ENCODE assay signal across 1 cellular context in the genomic region with DNA sequence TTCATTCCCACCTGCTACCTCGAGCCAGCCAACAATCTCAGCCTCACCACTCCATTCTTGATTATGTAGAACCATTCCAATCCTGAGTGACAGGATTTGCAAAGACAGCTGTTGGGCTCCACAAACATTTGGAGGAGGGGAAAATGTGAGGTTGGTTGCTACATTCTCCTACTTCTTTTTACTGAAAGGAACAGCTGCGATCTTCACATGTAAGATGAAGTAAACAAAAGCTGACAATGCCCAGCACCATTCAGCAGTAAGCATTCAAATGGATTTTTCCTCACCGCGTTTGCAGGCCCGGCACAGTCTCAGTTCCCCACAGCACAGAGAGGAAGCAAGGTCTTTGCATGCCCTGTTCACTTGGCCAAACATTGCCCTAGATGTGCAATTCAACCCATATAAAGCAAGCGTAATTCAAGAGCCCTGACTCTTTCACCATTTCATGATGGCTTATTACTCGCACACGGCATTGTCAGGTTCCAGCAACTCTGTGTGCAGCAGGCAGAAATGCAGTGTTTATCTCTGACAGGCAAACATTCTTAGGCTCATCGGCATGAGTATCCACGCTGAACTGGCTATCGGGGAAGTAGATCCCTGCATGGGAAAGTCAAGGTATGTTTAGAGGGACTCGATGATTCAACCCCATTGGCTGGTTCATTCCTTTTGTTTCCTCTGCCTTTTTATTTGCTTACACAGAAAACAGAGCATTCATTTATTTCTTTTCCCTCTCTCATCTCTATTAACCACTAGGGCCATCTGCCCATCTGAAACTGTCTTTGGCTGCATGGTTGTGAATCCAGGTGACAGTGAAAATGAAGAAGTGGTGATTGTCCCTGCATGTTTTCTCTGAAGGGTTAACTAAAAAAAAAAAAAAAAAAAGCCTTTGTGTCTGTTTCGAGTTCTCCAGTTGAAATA.
TF ChIP-seq lines count a peak whose summit lies in the region.

No MANE protein-coding gene starts in this region.

TF ChIP-seq in GM12878, 131 proteins besides CTCF, POLR2A, EP300 and RAD21 (continued from another document and continues in another):
- TF ChIP-seq, protein P1, sequence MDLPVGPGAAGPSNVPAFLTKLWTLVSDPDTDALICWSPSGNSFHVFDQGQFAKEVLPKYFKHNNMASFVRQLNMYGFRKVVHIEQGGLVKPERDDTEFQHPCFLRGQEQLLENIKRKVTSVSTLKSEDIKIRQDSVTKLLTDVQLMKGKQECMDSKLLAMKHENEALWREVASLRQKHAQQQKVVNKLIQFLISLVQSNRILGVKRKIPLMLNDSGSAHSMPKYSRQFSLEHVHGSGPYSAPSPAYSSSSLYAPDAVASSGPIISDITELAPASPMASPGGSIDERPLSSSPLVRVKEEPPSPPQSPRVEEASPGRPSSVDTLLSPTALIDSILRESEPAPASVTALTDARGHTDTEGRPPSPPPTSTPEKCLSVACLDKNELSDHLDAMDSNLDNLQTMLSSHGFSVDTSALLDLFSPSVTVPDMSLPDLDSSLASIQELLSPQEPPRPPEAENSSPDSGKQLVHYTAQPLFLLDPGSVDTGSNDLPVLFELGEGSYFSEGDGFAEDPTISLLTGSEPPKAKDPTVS (IDR thresholded peaks at IDR 0.05; ENCODE audit: low read depth, low read length) = no peak
- TF ChIP-seq HCFC1 (IDR thresholded peaks at IDR 0.05; ENCODE audit: low read length) = 0 out of 2 replicates have a peak, but pooled peaks have one; percentile 4
- TF ChIP-seq EED (IDR thresholded peaks at IDR 0.05; ENCODE audit: low read depth) = peak; percentile 58
- TF ChIP-seq, protein P2, sequence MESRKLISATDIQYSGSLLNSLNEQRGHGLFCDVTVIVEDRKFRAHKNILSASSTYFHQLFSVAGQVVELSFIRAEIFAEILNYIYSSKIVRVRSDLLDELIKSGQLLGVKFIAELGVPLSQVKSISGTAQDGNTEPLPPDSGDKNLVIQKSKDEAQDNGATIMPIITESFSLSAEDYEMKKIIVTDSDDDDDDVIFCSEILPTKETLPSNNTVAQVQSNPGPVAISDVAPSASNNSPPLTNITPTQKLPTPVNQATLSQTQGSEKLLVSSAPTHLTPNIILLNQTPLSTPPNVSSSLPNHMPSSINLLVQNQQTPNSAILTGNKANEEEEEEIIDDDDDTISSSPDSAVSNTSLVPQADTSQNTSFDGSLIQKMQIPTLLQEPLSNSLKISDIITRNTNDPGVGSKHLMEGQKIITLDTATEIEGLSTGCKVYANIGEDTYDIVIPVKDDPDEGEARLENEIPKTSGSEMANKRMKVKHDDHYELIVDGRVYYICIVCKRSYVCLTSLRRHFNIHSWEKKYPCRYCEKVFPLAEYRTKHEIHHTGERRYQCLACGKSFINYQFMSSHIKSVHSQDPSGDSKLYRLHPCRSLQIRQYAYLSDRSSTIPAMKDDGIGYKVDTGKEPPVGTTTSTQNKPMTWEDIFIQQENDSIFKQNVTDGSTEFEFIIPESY (IDR thresholded peaks at IDR 0.05) = no peak
- no peak for TF ChIP-seq KLF5 (IDR thresholded peaks at IDR 0.05; ENCODE audit: partially characterized antibody)
- TF ChIP-seq, protein P3, sequence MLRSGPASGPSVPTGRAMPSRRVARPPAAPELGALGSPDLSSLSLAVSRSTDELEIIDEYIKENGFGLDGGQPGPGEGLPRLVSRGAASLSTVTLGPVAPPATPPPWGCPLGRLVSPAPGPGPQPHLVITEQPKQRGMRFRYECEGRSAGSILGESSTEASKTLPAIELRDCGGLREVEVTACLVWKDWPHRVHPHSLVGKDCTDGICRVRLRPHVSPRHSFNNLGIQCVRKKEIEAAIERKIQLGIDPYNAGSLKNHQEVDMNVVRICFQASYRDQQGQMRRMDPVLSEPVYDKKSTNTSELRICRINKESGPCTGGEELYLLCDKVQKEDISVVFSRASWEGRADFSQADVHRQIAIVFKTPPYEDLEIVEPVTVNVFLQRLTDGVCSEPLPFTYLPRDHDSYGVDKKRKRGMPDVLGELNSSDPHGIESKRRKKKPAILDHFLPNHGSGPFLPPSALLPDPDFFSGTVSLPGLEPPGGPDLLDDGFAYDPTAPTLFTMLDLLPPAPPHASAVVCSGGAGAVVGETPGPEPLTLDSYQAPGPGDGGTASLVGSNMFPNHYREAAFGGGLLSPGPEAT (IDR thresholded peaks at IDR 0.05; ENCODE audit: low read depth) = peak; percentile 57
- TF ChIP-seq, protein P4, sequence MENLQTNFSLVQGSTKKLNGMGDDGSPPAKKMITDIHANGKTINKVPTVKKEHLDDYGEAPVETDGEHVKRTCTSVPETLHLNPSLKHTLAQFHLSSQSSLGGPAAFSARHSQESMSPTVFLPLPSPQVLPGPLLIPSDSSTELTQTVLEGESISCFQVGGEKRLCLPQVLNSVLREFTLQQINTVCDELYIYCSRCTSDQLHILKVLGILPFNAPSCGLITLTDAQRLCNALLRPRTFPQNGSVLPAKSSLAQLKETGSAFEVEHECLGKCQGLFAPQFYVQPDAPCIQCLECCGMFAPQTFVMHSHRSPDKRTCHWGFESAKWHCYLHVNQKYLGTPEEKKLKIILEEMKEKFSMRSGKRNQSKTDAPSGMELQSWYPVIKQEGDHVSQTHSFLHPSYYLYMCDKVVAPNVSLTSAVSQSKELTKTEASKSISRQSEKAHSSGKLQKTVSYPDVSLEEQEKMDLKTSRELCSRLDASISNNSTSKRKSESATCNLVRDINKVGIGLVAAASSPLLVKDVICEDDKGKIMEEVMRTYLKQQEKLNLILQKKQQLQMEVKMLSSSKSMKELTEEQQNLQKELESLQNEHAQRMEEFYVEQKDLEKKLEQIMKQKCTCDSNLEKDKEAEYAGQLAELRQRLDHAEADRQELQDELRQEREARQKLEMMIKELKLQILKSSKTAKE (IDR thresholded peaks at IDR 0.05; ENCODE audit: low read depth, poor library complexity, severe bottlenecking) = peak; percentile 19
- TF ChIP-seq ZNF24 (IDR thresholded peaks at IDR 0.05) = peak; percentile 69; the same call in 1 of the 2 replicates
- TF ChIP-seq, protein P5, sequence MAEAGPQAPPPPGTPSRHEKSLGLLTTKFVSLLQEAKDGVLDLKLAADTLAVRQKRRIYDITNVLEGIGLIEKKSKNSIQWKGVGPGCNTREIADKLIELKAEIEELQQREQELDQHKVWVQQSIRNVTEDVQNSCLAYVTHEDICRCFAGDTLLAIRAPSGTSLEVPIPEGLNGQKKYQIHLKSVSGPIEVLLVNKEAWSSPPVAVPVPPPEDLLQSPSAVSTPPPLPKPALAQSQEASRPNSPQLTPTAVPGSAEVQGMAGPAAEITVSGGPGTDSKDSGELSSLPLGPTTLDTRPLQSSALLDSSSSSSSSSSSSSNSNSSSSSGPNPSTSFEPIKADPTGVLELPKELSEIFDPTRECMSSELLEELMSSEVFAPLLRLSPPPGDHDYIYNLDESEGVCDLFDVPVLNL (IDR thresholded peaks at IDR 0.05; ENCODE audit: low read depth, low read length) = no peak
- 0 out of 2 replicates have a peak, but pooled peaks have one; percentile 13 for TF ChIP-seq BMI1 (IDR thresholded peaks at IDR 0.05; ENCODE audit: borderline replicate concordance)
- TF ChIP-seq CHD1 (IDR thresholded peaks at IDR 0.05; ENCODE audit: low read depth, low read length) = no peak; the same call in 1 of the 2 replicates
- TF ChIP-seq RFX5 (IDR thresholded peaks at IDR 0.05; ENCODE audit: low read depth, low read length) = no peak
- TF ChIP-seq, protein P6, sequence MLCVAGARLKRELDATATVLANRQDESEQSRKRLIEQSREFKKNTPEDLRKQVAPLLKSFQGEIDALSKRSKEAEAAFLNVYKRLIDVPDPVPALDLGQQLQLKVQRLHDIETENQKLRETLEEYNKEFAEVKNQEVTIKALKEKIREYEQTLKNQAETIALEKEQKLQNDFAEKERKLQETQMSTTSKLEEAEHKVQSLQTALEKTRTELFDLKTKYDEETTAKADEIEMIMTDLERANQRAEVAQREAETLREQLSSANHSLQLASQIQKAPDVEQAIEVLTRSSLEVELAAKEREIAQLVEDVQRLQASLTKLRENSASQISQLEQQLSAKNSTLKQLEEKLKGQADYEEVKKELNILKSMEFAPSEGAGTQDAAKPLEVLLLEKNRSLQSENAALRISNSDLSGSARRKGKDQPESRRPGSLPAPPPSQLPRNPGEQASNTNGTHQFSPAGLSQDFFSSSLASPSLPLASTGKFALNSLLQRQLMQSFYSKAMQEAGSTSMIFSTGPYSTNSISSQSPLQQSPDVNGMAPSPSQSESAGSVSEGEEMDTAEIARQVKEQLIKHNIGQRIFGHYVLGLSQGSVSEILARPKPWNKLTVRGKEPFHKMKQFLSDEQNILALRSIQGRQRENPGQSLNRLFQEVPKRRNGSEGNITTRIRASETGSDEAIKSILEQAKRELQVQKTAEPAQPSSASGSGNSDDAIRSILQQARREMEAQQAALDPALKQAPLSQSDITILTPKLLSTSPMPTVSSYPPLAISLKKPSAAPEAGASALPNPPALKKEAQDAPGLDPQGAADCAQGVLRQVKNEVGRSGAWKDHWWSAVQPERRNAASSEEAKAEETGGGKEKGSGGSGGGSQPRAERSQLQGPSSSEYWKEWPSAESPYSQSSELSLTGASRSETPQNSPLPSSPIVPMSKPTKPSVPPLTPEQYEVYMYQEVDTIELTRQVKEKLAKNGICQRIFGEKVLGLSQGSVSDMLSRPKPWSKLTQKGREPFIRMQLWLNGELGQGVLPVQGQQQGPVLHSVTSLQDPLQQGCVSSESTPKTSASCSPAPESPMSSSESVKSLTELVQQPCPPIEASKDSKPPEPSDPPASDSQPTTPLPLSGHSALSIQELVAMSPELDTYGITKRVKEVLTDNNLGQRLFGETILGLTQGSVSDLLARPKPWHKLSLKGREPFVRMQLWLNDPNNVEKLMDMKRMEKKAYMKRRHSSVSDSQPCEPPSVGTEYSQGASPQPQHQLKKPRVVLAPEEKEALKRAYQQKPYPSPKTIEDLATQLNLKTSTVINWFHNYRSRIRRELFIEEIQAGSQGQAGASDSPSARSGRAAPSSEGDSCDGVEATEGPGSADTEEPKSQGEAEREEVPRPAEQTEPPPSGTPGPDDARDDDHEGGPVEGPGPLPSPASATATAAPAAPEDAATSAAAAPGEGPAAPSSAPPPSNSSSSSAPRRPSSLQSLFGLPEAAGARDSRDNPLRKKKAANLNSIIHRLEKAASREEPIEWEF (IDR thresholded peaks at IDR 0.05; ENCODE audit: insufficient replicate concordance, low read depth, low read length) = peak; percentile 64
- no peak for TF ChIP-seq ZSCAN29 (IDR thresholded peaks at IDR 0.05)
- TF ChIP-seq SIX5 (IDR thresholded peaks at IDR 0.05; ENCODE audit: low read depth, low read length, severe bottlenecking) = no peak
- TF ChIP-seq SMAD1 (IDR thresholded peaks at IDR 0.05; ENCODE audit: low read depth, partially characterized antibody) = peak; percentile 58
- peak; percentile 71 for TF ChIP-seq IKZF1 (conservative IDR thresholded peaks at IDR 0.05)
- no peak for TF ChIP-seq ZNF622 (IDR thresholded peaks at IDR 0.05)
- TF ChIP-seq RCOR1 (conservative IDR thresholded peaks at IDR 0.05; ENCODE audit: low read depth, low read length) = 0 out of 2 replicates have a peak, but pooled peaks have one; percentile 54
- TF ChIP-seq ZZZ3 (IDR thresholded peaks at IDR 0.05; ENCODE audit: control insufficient read depth, insufficient read length, low read depth) = no peak
- TF ChIP-seq ZBED1 (IDR thresholded peaks at IDR 0.05; ENCODE audit: borderline replicate concordance) = peak; percentile 58; the same call in 1 of the 2 replicates
- TF ChIP-seq, protein P7, sequence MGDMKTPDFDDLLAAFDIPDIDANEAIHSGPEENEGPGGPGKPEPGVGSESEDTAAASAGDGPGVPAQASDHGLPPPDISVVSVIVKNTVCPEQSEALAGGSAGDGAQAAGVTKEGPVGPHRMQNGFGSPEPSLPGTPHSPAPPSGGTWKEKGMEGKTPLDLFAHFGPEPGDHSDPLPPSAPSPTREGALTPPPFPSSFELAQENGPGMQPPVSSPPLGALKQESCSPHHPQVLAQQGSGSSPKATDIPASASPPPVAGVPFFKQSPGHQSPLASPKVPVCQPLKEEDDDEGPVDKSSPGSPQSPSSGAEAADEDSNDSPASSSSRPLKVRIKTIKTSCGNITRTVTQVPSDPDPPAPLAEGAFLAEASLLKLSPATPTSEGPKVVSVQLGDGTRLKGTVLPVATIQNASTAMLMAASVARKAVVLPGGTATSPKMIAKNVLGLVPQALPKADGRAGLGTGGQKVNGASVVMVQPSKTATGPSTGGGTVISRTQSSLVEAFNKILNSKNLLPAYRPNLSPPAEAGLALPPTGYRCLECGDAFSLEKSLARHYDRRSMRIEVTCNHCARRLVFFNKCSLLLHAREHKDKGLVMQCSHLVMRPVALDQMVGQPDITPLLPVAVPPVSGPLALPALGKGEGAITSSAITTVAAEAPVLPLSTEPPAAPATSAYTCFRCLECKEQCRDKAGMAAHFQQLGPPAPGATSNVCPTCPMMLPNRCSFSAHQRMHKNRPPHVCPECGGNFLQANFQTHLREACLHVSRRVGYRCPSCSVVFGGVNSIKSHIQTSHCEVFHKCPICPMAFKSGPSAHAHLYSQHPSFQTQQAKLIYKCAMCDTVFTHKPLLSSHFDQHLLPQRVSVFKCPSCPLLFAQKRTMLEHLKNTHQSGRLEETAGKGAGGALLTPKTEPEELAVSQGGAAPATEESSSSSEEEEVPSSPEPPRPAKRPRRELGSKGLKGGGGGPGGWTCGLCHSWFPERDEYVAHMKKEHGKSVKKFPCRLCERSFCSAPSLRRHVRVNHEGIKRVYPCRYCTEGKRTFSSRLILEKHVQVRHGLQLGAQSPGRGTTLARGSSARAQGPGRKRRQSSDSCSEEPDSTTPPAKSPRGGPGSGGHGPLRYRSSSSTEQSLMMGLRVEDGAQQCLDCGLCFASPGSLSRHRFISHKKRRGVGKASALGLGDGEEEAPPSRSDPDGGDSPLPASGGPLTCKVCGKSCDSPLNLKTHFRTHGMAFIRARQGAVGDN (IDR thresholded peaks at IDR 0.05) = peak; percentile 80; the same call in 1 of the 2 replicates
- TF ChIP-seq, protein P8, sequence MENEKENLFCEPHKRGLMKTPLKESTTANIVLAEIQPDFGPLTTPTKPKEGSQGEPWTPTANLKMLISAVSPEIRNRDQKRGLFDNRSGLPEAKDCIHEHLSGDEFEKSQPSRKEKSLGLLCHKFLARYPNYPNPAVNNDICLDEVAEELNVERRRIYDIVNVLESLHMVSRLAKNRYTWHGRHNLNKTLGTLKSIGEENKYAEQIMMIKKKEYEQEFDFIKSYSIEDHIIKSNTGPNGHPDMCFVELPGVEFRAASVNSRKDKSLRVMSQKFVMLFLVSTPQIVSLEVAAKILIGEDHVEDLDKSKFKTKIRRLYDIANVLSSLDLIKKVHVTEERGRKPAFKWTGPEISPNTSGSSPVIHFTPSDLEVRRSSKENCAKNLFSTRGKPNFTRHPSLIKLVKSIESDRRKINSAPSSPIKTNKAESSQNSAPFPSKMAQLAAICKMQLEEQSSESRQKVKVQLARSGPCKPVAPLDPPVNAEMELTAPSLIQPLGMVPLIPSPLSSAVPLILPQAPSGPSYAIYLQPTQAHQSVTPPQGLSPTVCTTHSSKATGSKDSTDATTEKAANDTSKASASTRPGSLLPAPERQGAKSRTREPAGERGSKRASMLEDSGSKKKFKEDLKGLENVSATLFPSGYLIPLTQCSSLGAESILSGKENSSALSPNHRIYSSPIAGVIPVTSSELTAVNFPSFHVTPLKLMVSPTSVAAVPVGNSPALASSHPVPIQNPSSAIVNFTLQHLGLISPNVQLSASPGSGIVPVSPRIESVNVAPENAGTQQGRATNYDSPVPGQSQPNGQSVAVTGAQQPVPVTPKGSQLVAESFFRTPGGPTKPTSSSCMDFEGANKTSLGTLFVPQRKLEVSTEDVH (IDR thresholded peaks at IDR 0.05; ENCODE audit: low read depth, partially characterized antibody) = no peak
- TF ChIP-seq RB1 (IDR thresholded peaks at IDR 0.05; ENCODE audit: borderline replicate concordance) = 0 out of 2 replicates have a peak, but pooled peaks have one; percentile 17
- TF ChIP-seq, protein P9, sequence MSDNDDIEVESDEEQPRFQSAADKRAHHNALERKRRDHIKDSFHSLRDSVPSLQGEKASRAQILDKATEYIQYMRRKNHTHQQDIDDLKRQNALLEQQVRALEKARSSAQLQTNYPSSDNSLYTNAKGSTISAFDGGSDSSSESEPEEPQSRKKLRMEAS (IDR thresholded peaks at IDR 0.05; ENCODE audit: low read depth, low read length) = peak; percentile 29; the same call in 1 of the 2 replicates
- no peak for TF ChIP-seq ZNF207 (IDR thresholded peaks at IDR 0.05; ENCODE audit: borderline replicate concordance)
- TF ChIP-seq POLR2AphosphoS5 (IDR thresholded peaks at IDR 0.05; ENCODE audit: low read length) = peak; percentile 99
- TF ChIP-seq NR2C1 (IDR thresholded peaks at IDR 0.05) = no peak
- no peak for TF ChIP-seq ZNF274 (IDR thresholded peaks at IDR 0.05; ENCODE audit: insufficient read depth, insufficient read length)
